In genomic region chr11:46917109-46918086, GRCh38 we compare ENCODE assay signal across 8 cellular contexts. TPM values are rescaled to one million over a fixed set of nuclear protein-coding genes. Genes with fewer than 3 reads are reported as not detected.
DNase-seq lines count a peak whose midpoint lies in the region; ATAC-seq and TF ChIP-seq lines count a peak whose summit lies in the region.

No MANE protein-coding gene starts in this region.

- POLR2A ChIA-PET in activated CD8-positive, alpha-beta T cell treated with anti-CD3 and anti-CD28 coated beads, Interleukin-2, amount 10 ng/mL, durations not matched to agents 7 days and 5 days (lab: Charles Lee), result interaction anchor here (0.6 to 0.8 kb wide), 3 partner anchors 143 to 1005 kb away, joined by 3 read pairs; no protein-coding TSS in a partner anchor

- H3K27me3 Mint-ChIP-seq in activated CD8-positive, alpha-beta T cell treated with anti-CD3 and anti-CD28 coated beads, Interleukin-2, amount 10 ng/mL, durations not matched to agents 7 days and 5 days (ENCODE audit: low read depth), result peaks cover 60% of the 10 kb centered on the region

- no peak overlapping the region for H3K27ac Mint-ChIP-seq in activated CD8-positive, alpha-beta T cell treated with anti-CD3 and anti-CD28 coated beads, Interleukin-2, amount 10 ng/mL, durations not matched to agents 7 days and 5 days
- H3K27ac Mint-ChIP-seq in stimulated activated effector memory CD8-positive, alpha-beta T cell treated with anti-CD3 and anti-CD28 coated beads, Interleukin-12 subunit alpha, Interleukin-12 subunit beta, amount 100 ng/mL, for 72 hours, result no peak overlapping the region

- peak overlapping the region; percentile 53 for H3K4me3 Mint-ChIP-seq in activated CD8-positive, alpha-beta T cell treated with anti-CD3 and anti-CD28 coated beads, Interleukin-2, amount 10 ng/mL, durations not matched to agents 7 days and 5 days
- H3K4me3 Mint-ChIP-seq in stimulated activated effector memory CD8-positive, alpha-beta T cell treated with anti-CD3 and anti-CD28 coated beads, Interleukin-12 subunit alpha, Interleukin-12 subunit beta, amount 100 ng/mL, for 72 hours, result peak overlapping the region; percentile 70

- no peak for DNase-seq in HFF-Myc (ENCODE audit: extremely low read depth, low read depth)
- DNase-seq in activated CD8-positive, alpha-beta T cell treated with anti-CD3 and anti-CD28 coated beads, Interleukin-2, amount 10 ng/mL, durations not matched to agents 7 days and 5 days, result no peak
- DNase-seq in stimulated activated effector memory CD8-positive, alpha-beta T cell treated with anti-CD3 and anti-CD28 coated beads, Interleukin-12 subunit alpha, Interleukin-12 subunit beta, amount 100 ng/mL, for 72 hours (ENCODE audit: low spot score in 2 of 2), result no peak
- DNase-seq in NAMALWA (ENCODE audit: low spot score), result no peak
- no peak for DNase-seq in activated CD4-positive, CD25-positive, alpha-beta regulatory T cell treated with anti-CD3 and anti-CD28 coated beads, Interleukin-2, amount 50 U/mL, for 72 hours
- no peak for DNase-seq in NCI-H146 (lab: John Stamatoyannopoulos, UW)

- no peaks in the 10 kb centered on the region for H3K9me3 Mint-ChIP-seq in activated CD8-positive, alpha-beta T cell treated with anti-CD3 and anti-CD28 coated beads, Interleukin-2, amount 10 ng/mL, durations not matched to agents 7 days and 5 days (ENCODE audit: insufficient read depth)
- no peaks in the 10 kb centered on the region for H3K9me3 Mint-ChIP-seq in stimulated activated effector memory CD8-positive, alpha-beta T cell treated with anti-CD3 and anti-CD28 coated beads, Interleukin-12 subunit alpha, Interleukin-12 subunit beta, amount 100 ng/mL, for 72 hours

- H3K4me3 ChIP-seq in HFF-Myc (replicated peaks; ENCODE audit: low read depth, low read length) (peak overlapping the region; percentile 79), iPS-11a (ENCODE audit: low read depth, low read length) (peak overlapping the region; percentile 65)

- peaks cover 32% of the 10 kb centered on the region for H3K4me1 Mint-ChIP-seq in activated CD8-positive, alpha-beta T cell treated with anti-CD3 and anti-CD28 coated beads, Interleukin-2, amount 10 ng/mL, durations not matched to agents 7 days and 5 days (ENCODE audit: low read depth)
- peaks cover 25% of the 10 kb centered on the region for H3K4me1 Mint-ChIP-seq in stimulated activated effector memory CD8-positive, alpha-beta T cell treated with anti-CD3 and anti-CD28 coated beads, Interleukin-12 subunit alpha, Interleukin-12 subunit beta, amount 100 ng/mL, for 72 hours

- H3K36me3 Mint-ChIP-seq in activated CD8-positive, alpha-beta T cell treated with anti-CD3 and anti-CD28 coated beads, Interleukin-2, amount 10 ng/mL, durations not matched to agents 7 days and 5 days (ENCODE audit: low read depth), result no peaks in the 10 kb centered on the region
- H3K36me3 Mint-ChIP-seq in stimulated activated effector memory CD8-positive, alpha-beta T cell treated with anti-CD3 and anti-CD28 coated beads, Interleukin-12 subunit alpha, Interleukin-12 subunit beta, amount 100 ng/mL, for 72 hours, result no peaks in the 10 kb centered on the region

- CTCF ChIA-PET in activated CD8-positive, alpha-beta T cell treated with anti-CD3 and anti-CD28 coated beads, Interleukin-2, amount 10 ng/mL, durations not matched to agents 7 days and 5 days (lab: Charles Lee), result interaction anchor here (1.0 to 6.6 kb wide), 6 partner anchors 8 to 244 kb away, joined by 3 to 51 read pairs (median 4); no protein-coding TSS in a partner anchor

- peak; percentile 5 for ATAC-seq in activated CD8-positive, alpha-beta T cell treated with anti-CD3 and anti-CD28 coated beads, Interleukin-2, amount 10 ng/mL, durations not matched to agents 7 days and 5 days
- ATAC-seq in stimulated activated effector memory CD8-positive, alpha-beta T cell treated with anti-CD3 and anti-CD28 coated beads, Interleukin-12 subunit alpha, Interleukin-12 subunit beta, amount 100 ng/mL, for 72 hours, result peak; percentile 5
- no peak for ATAC-seq in GM21390 (IDR thresholded peaks at IDR 0.05; ENCODE audit: unreplicated experiment)

- no peak for TF ChIP-seq CTCF in HFF-Myc (IDR thresholded peaks at IDR 0.05; ENCODE audit: low read depth, low read length, missing control alignments)

RNA-seq across cellular contexts. Expression of gene LRP4, which starts 1.0 kb away (rescaled TPM):
- not detected for total RNA-seq in activated CD8-positive, alpha-beta T cell treated with anti-CD3 and anti-CD28 coated beads, Interleukin-2, amount 10 ng/mL, durations not matched to agents 7 days and 5 days

RNA-seq across cellular contexts. Expression of gene CSTPP1, which starts 19.2 kb away (rescaled TPM):
- 10 to 100 TPM; 15.6 to 15.8 TPM for total RNA-seq in activated CD8-positive, alpha-beta T cell treated with anti-CD3 and anti-CD28 coated beads, Interleukin-2, amount 10 ng/mL, durations not matched to agents 7 days and 5 days
